Comparison of ENCODE assay signal across 18 cellular contexts in genomic region chr22:31223786-31224191, GRCh38. TPM values are rescaled to one million over a fixed set of nuclear protein-coding genes. Genes with fewer than 3 reads are reported as not detected.
A peak's percentile ranks its signal among the peaks of the same experiment; 100 is the strongest.
DNase-seq lines count a peak whose midpoint lies in the region; ATAC-seq and TF ChIP-seq lines count a peak whose summit lies in the region.
"Had no signal": no experiment of that assay in that cellular context is flagged by ENCODE, and none has a peak within 500 bp of the region (broad histone marks: within the 10 kb centered on the region; RNA-seq: fewer than 3 reads in every experiment).

No MANE protein-coding gene starts in this region.

- H3K27ac Mint-ChIP-seq in T-helper 1 cell treated with Interleukin-12 subunit alpha and Interleukin-12 subunit beta and Interleukin-4 antibody, amounts not matched to agents 30 μg/mL and 1 μg/mL, for 36 hours = peak overlapping the region; percentile 39
- H3K27ac Mint-ChIP-seq in CD8-positive, alpha-beta T cell = no peak overlapping the region

- no peak for ATAC-seq in body of pancreas
- no peak for ATAC-seq in CD8-positive, alpha-beta T cell

- no peak for DNase-seq in T-helper 1 cell
- no peak for DNase-seq in body of pancreas
- DNase-seq in myocyte (ENCODE audit: low read depth) = peak; percentile 69
- peak; percentile 37 to 51 for DNase-seq in thyroid gland
- DNase-seq in GM23248 = no peak
- DNase-seq in CD8-positive, alpha-beta T cell = no peak
- DNase-seq in sigmoid colon = no peak
- DNase-seq: activated effector memory CD4-positive, alpha-beta T cell treated with Interleukin-2 at 50 U/mL for 16 hours; dorsolateral prefrontal cortex; GDM1; Kasumi-1; NCI-H2081 treated with DMSO at 0.1 percent for 48 hours; NCI-H748 treated with DMSO at 0.1 percent for 48 hours; occipital lobe; stimulated activated CD4-positive, alpha-beta T cell treated with anti-CD3 and anti-CD28 coated beads, Interleukin-15, amount 100 ng/mL, for 24 hours had no signal

- H3K4me1 ChIP-seq in body of pancreas = peaks cover 74% of the 10 kb centered on the region
- H3K4me1 ChIP-seq in thyroid gland = peaks cover 59 to 62% of the 10 kb centered on the region in 2 donors
- H3K4me1 ChIP-seq in GM23248 (ENCODE audit: insufficient read depth) = no peaks in the 10 kb centered on the region
- no peaks in the 10 kb centered on the region for H3K4me1 ChIP-seq in CD8-positive, alpha-beta T cell (ENCODE audit: insufficient read depth, low read length)
- peaks cover 0 to 49% (median 12%) of the 10 kb centered on the region in 4 donors for H3K4me1 ChIP-seq in sigmoid colon

- H3K9me3 ChIP-seq in body of pancreas = no peaks in the 10 kb centered on the region
- H3K9me3 ChIP-seq in thyroid gland = no peaks in the 10 kb centered on the region
- H3K9me3 ChIP-seq in GM23248 (ENCODE audit: low read depth) = no peaks in the 10 kb centered on the region
- no peaks in the 10 kb centered on the region for H3K9me3 ChIP-seq in CD8-positive, alpha-beta T cell (ENCODE audit: low read length)
- no peaks in the 10 kb centered on the region for H3K9me3 ChIP-seq in sigmoid colon

- in situ Hi-C loops in GM23248 (cut with MboI) = no loop called here

- CTCF ChIA-PET in CD8-positive, alpha-beta T cell (lab: Charles Lee) = interaction anchor here (0.6 to 4.2 kb wide), 7 partner anchors 8 to 275 kb away, joined by 3 to 14 read pairs (median 3); partner anchors contain the start of gene LIMK2

- H3F3A ChIP-seq in GM23248 (ENCODE audit: insufficient read depth) = no peaks in the 10 kb centered on the region

- no peak overlapping the region for H3K4me3 Mint-ChIP-seq in T-helper 1 cell treated with Interleukin-12 subunit alpha and Interleukin-12 subunit beta and Interleukin-4 antibody, amounts not matched to agents 30 μg/mL and 1 μg/mL, for 36 hours
- H3K4me3 Mint-ChIP-seq in CD8-positive, alpha-beta T cell = no peak overlapping the region

- H3K4me2 ChIP-seq in GM23248 (ENCODE audit: unreplicated experiment) = no peak overlapping the region

- POLR2A ChIA-PET in CD8-positive, alpha-beta T cell (lab: Charles Lee) = interaction anchor here (1.1 to 1.2 kb wide), 2 partner anchors 12 to 66 kb away, joined by 3 to 4 read pairs; partner anchors contain the start of gene LIMK2

- intact Hi-C loops in body of pancreas (cut with DNase I) (no loop called here), thyroid gland (cut with DNase I) (no loop called here), sigmoid colon (cut with DNase I) (no loop called here)
- intact Hi-C loops in CD8-positive, alpha-beta T cell (cut with DNase I, micrococcal nuclease) = no loop called here

- peaks cover 5% of the 10 kb centered on the region; the same call in 1 of the 2 replicates for H3K79me2 ChIP-seq in GM23248 (ENCODE audit: insufficient read depth)

- WGBS in body of pancreas, 2 donors = 28 to 55% methylated on average over 3 of the region's 3 CpGs
- WGBS in thyroid gland, 2 donors = 38 to 49% methylated on average over 3 of the region's 3 CpGs
- 81 to 84% methylated on average over 3 of the region's 3 CpGs for WGBS in GM23248 (ENCODE audit: low coverage in 1 of 2, low lambda C conversion rate in 2 of 2, missing lambda C conversion rate in 2 of 2), 2 experiments
- WGBS in sigmoid colon, 2 donors = 20 to 67% methylated on average over 3 of the region's 3 CpGs

- H3K36me3 ChIP-seq in body of pancreas (replicated peaks in 1 of 2; ENCODE audit: insufficient read depth in 1 of 2, low read depth in 2 of 2) = no peaks in the 10 kb centered on the region
- no peaks in the 10 kb centered on the region for H3K36me3 ChIP-seq in thyroid gland
- H3K36me3 ChIP-seq in GM23248 (ENCODE audit: low read depth) = no peaks in the 10 kb centered on the region; the same call in 1 of the 2 replicates
- H3K36me3 ChIP-seq in CD8-positive, alpha-beta T cell (ENCODE audit: insufficient read depth, low read length) = no peaks in the 10 kb centered on the region
- H3K36me3 ChIP-seq in sigmoid colon = peaks cover 0 to 3% (median 0%) of the 10 kb centered on the region in 4 donors

- H3K9ac ChIP-seq in GM23248 = no peak overlapping the region

- H3K27ac ChIP-seq in body of pancreas (peak overlapping the region in 3 of 4 donors; percentile 39 to 83 (median 56)), thyroid gland (peak overlapping the region; percentile 44 to 70 (median 63)), GM23248 (no peak overlapping the region), sigmoid colon (no peak overlapping the region)
- no peak overlapping the region for H3K27ac ChIP-seq in CD8-positive, alpha-beta T cell (ENCODE audit: low read depth, low read length)
- H3K27ac ChIP-seq: RWPE1 had no signal

- no peak for TF ChIP-seq POLR2A in body of pancreas (IDR thresholded peaks at IDR 0.05)
- no peak for TF ChIP-seq POLR2A in thyroid gland (IDR thresholded peaks at IDR 0.05)
- no peak for TF ChIP-seq POLR2A in sigmoid colon (IDR thresholded peaks at IDR 0.05)

- H3K4me3 ChIP-seq in body of pancreas = no peak overlapping the region
- no peak overlapping the region for H3K4me3 ChIP-seq in thyroid gland (replicated peaks in 1 of 3)
- H3K4me3 ChIP-seq in GM23248 = no peak overlapping the region
- no peak overlapping the region for H3K4me3 ChIP-seq in CD8-positive, alpha-beta T cell (ENCODE audit: low read depth, low read length)
- H3K4me3 ChIP-seq in sigmoid colon = no peak overlapping the region
- H3K4me3 ChIP-seq: dorsolateral prefrontal cortex, lung had no signal

- TF ChIP-seq CTCF in body of pancreas (IDR thresholded peaks at IDR 0.05) (no peak), thyroid gland (IDR thresholded peaks at IDR 0.05) (no peak), sigmoid colon (IDR thresholded peaks at IDR 0.05) (no peak)
- no peak for TF ChIP-seq CTCF in CD8-positive, alpha-beta T cell (IDR thresholded peaks at IDR 0.05)

- H3K9me3 Mint-ChIP-seq in T-helper 1 cell treated with Interleukin-12 subunit alpha and Interleukin-12 subunit beta and Interleukin-4 antibody, amounts not matched to agents 30 μg/mL and 1 μg/mL, for 36 hours = no peaks in the 10 kb centered on the region
- no peaks in the 10 kb centered on the region for H3K9me3 Mint-ChIP-seq in CD8-positive, alpha-beta T cell

- peaks cover 17% of the 10 kb centered on the region for H3K36me3 Mint-ChIP-seq in T-helper 1 cell treated with Interleukin-12 subunit alpha and Interleukin-12 subunit beta and Interleukin-4 antibody, amounts not matched to agents 30 μg/mL and 1 μg/mL, for 36 hours (ENCODE audit: low read depth)
- H3K36me3 Mint-ChIP-seq in CD8-positive, alpha-beta T cell = peaks cover 25% of the 10 kb centered on the region

- H3K4me1 Mint-ChIP-seq in T-helper 1 cell treated with Interleukin-12 subunit alpha and Interleukin-12 subunit beta and Interleukin-4 antibody, amounts not matched to agents 30 μg/mL and 1 μg/mL, for 36 hours (ENCODE audit: low read depth) = peaks cover 40% of the 10 kb centered on the region
- peaks cover 20% of the 10 kb centered on the region for H3K4me1 Mint-ChIP-seq in CD8-positive, alpha-beta T cell (ENCODE audit: low read depth)

- H3K27me3 ChIP-seq in body of pancreas (no peaks in the 10 kb centered on the region), thyroid gland (no peaks in the 10 kb centered on the region), GM23248 (replicated peaks; ENCODE audit: insufficient read depth) (no peaks in the 10 kb centered on the region), sigmoid colon (no peaks in the 10 kb centered on the region)
- H3K27me3 ChIP-seq in CD8-positive, alpha-beta T cell (ENCODE audit: insufficient read depth, low read length) = no peaks in the 10 kb centered on the region
- H3K27me3 ChIP-seq: dorsolateral prefrontal cortex had no signal

- H3K27me3 Mint-ChIP-seq in T-helper 1 cell treated with Interleukin-12 subunit alpha and Interleukin-12 subunit beta and Interleukin-4 antibody, amounts not matched to agents 30 μg/mL and 1 μg/mL, for 36 hours (ENCODE audit: low read depth) = no peaks in the 10 kb centered on the region
- H3K27me3 Mint-ChIP-seq in CD8-positive, alpha-beta T cell (ENCODE audit: low read depth) = no peaks in the 10 kb centered on the region

- no peaks in the 10 kb centered on the region for H3K9me2 ChIP-seq in GM23248 (ENCODE audit: insufficient read depth)

- TF ChIP-seq EP300 in sigmoid colon (IDR thresholded peaks at IDR 0.05) = no peak

- no peak overlapping the region for H2AFZ ChIP-seq in GM23248

- H4K20me1 ChIP-seq in GM23248 (ENCODE audit: insufficient read depth) = no peaks in the 10 kb centered on the region

RNA-seq across cellular contexts. Expression of gene LIMK2, which starts 11.7 kb away (rescaled TPM):
- 10 to 100 TPM; 27.5 to 79.8 TPM for total RNA-seq in body of pancreas
- 67.3 and 97.7 TPM in 2 replicates for total RNA-seq in myocyte
- polyA plus RNA-seq in myocyte (2012) = 99.8 TPM
- 100 to 1,000 TPM in 2 of 4 donors, 10 to 100 TPM in 2; 85.0 to 123 (median 99.4) TPM for total RNA-seq in thyroid gland
- 19.3 and 19.5 TPM in 2 replicates for total RNA-seq in GM23248 (2014; rRNA removed; shearing (Covaris generic))
- 10.7 and 11.1 TPM in 2 replicates for polyA plus RNA-seq in GM23248 (2016; fragmentation: Nextera tagmentation; extraction: Ambion mirVana)
- 1 to 10 TPM; 8.4 to 9.1 TPM for total RNA-seq in CD8-positive, alpha-beta T cell
- total RNA-seq in sigmoid colon = 10 to 100 TPM; 10.3 to 20.8 (median 14.0) TPM
- 10 to 100 TPM; 31.9 to 58.7 (median 39.0) TPM for polyA plus RNA-seq in sigmoid colon

Comparison
In these comparisons a context has a peak if more than half of its experiments do, and no peak if none do; other contexts are left out.
1. DNase-seq: peak in myocyte (single experiment) and thyroid gland (2 of 2); none in T-helper 1 cell (0 of 5), body of pancreas (0 of 4), GM23248 (single experiment), CD8-positive, alpha-beta T cell (0 of 7) and sigmoid colon (single experiment).
2. H3K27ac ChIP-seq: peak in body of pancreas (3 of 4) and thyroid gland (3 of 3); none in GM23248 (single experiment), CD8-positive, alpha-beta T cell (single experiment) and sigmoid colon (0 of 4).